1 cellular context compared by ENCODE assay signal in the genomic region with DNA sequence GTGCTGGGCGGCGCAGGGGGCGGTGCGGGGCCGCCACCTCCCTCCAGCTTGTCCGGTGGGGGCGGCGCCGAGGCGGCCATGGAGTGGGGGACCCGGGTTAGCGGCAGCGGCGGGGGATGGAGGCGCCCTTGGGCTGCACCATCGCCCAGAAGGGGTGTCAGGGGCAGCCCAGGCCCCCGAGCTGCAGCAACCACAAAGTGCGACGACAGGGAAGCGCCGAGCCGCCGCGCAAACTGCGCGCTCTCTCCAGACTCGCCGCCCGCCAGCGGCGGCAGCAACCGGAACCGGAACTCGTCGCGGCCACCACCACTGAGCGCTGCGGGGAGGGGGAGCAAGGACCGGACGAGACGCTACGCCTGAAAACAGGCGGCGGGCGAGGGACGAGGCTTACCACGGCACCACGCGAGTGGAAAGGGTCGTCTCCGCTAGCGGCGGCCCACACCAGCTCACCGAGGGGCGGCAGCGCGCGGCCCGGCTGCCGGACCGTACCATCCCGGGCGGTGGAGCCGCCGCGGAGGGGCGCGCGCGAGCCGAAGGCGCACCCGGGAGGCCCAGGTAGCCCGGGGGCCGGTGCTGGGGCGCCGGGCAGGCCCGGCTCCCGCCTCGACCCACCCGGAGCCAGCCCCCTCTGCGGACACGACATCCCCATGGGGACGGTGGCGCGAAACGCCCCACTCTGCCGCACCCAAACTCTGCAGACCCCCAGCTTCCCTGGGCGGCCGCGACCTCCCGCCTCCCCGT.
TF ChIP-seq lines count a peak whose summit lies in the region.

A gene with protein sequence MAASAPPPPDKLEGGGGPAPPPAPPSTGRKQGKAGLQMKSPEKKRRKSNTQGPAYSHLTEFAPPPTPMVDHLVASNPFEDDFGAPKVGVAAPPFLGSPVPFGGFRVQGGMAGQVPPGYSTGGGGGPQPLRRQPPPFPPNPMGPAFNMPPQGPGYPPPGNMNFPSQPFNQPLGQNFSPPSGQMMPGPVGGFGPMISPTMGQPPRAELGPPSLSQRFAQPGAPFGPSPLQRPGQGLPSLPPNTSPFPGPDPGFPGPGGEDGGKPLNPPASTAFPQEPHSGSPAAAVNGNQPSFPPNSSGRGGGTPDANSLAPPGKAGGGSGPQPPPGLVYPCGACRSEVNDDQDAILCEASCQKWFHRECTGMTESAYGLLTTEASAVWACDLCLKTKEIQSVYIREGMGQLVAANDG (minus strand): TSS at position 286 of the 741 bp plus-strand sequence. CDS start 206 bp downstream, at position 80.

TF ChIP-seq in HEK293, 187 proteins besides CTCF, POLR2A, EP300 and RAD21 (continued from another document and continues in another):
- TF ChIP-seq, protein P1, sequence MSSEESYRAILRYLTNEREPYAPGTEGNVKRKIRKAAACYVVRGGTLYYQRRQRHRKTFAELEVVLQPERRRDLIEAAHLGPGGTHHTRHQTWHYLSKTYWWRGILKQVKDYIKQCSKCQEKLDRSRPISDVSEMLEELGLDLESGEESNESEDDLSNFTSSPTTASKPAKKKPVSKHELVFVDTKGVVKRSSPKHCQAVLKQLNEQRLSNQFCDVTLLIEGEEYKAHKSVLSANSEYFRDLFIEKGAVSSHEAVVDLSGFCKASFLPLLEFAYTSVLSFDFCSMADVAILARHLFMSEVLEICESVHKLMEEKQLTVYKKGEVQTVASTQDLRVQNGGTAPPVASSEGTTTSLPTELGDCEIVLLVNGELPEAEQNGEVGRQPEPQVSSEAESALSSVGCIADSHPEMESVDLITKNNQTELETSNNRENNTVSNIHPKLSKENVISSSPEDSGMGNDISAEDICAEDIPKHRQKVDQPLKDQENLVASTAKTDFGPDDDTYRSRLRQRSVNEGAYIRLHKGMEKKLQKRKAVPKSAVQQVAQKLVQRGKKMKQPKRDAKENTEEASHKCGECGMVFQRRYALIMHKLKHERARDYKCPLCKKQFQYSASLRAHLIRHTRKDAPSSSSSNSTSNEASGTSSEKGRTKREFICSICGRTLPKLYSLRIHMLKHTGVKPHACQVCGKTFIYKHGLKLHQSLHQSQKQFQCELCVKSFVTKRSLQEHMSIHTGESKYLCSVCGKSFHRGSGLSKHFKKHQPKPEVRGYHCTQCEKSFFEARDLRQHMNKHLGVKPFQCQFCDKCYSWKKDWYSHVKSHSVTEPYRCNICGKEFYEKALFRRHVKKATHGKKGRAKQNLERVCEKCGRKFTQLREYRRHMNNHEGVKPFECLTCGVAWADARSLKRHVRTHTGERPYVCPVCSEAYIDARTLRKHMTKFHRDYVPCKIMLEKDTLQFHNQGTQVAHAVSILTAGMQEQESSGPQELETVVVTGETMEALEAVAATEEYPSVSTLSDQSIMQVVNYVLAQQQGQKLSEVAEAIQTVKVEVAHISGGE (tag by site-specific recombination; conservative IDR thresholded peaks at IDR 0.05; ENCODE audit: low read depth), result peak; percentile 93
- TF ChIP-seq, protein P2, sequence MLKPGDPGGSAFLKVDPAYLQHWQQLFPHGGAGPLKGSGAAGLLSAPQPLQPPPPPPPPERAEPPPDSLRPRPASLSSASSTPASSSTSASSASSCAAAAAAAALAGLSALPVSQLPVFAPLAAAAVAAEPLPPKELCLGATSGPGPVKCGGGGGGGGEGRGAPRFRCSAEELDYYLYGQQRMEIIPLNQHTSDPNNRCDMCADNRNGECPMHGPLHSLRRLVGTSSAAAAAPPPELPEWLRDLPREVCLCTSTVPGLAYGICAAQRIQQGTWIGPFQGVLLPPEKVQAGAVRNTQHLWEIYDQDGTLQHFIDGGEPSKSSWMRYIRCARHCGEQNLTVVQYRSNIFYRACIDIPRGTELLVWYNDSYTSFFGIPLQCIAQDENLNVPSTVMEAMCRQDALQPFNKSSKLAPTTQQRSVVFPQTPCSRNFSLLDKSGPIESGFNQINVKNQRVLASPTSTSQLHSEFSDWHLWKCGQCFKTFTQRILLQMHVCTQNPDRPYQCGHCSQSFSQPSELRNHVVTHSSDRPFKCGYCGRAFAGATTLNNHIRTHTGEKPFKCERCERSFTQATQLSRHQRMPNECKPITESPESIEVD (tag by site-specific recombination; IDR thresholded peaks at IDR 0.05), result no peak
- TF ChIP-seq ZNF514 (tag by site-specific recombination; IDR thresholded peaks at IDR 0.05), result no peak
- TF ChIP-seq, protein P3, sequence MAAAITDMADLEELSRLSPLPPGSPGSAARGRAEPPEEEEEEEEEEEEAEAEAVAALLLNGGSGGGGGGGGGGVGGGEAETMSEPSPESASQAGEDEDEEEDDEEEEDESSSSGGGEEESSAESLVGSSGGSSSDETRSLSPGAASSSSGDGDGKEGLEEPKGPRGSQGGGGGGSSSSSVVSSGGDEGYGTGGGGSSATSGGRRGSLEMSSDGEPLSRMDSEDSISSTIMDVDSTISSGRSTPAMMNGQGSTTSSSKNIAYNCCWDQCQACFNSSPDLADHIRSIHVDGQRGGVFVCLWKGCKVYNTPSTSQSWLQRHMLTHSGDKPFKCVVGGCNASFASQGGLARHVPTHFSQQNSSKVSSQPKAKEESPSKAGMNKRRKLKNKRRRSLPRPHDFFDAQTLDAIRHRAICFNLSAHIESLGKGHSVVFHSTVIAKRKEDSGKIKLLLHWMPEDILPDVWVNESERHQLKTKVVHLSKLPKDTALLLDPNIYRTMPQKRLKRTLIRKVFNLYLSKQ (tag by site-specific recombination; IDR thresholded peaks at IDR 0.05; ENCODE audit: borderline replicate concordance), result no peak
- TF ChIP-seq ZNF560 (tag by site-specific recombination; IDR thresholded peaks at IDR 0.05; ENCODE audit: borderline replicate concordance), result no peak
- no peak for TF ChIP-seq ZNF610 (tag by site-specific recombination; IDR thresholded peaks at IDR 0.05; ENCODE audit: borderline replicate concordance)
- TF ChIP-seq ZNF248 (tag by site-specific recombination; IDR thresholded peaks at IDR 0.05), result no peak
- no peak for TF ChIP-seq ZNF654 (tag by site-specific recombination; IDR thresholded peaks at IDR 0.05; ENCODE audit: low read depth)
- TF ChIP-seq ZNF658 (tag by site-specific recombination; IDR thresholded peaks at IDR 0.05), result no peak
- peak; percentile 57; the same call in 1 of the 2 replicates for TF ChIP-seq ZNF843 (tag by site-specific recombination; IDR thresholded peaks at IDR 0.05)
- no peak for TF ChIP-seq HOXC10 (CRISPR knock-in tag; IDR thresholded peaks at IDR 0.05)
- no peak for TF ChIP-seq ZNF701 (tag by site-specific recombination; IDR thresholded peaks at IDR 0.05)
- TF ChIP-seq ZNF677 (tag by site-specific recombination; IDR thresholded peaks at IDR 0.05), result no peak
- no peak for TF ChIP-seq ZNF10 (tag by site-specific recombination; IDR thresholded peaks at IDR 0.05)
- no peak for TF ChIP-seq ZNF133 (tag by site-specific recombination; IDR thresholded peaks at IDR 0.05)
- TF ChIP-seq, protein P4, sequence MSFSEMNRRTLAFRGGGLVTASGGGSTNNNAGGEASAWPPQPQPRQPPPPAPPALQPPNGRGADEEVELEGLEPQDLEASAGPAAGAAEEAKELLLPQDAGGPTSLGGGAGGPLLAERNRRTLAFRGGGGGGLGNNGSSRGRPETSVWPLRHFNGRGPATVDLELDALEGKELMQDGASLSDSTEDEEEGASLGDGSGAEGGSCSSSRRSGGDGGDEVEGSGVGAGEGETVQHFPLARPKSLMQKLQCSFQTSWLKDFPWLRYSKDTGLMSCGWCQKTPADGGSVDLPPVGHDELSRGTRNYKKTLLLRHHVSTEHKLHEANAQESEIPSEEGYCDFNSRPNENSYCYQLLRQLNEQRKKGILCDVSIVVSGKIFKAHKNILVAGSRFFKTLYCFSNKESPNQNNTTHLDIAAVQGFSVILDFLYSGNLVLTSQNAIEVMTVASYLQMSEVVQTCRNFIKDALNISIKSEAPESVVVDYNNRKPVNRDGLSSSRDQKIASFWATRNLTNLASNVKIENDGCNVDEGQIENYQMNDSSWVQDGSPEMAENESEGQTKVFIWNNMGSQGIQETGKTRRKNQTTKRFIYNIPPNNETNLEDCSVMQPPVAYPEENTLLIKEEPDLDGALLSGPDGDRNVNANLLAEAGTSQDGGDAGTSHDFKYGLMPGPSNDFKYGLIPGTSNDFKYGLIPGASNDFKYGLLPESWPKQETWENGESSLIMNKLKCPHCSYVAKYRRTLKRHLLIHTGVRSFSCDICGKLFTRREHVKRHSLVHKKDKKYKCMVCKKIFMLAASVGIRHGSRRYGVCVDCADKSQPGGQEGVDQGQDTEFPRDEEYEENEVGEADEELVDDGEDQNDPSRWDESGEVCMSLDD (tag by site-specific recombination; IDR thresholded peaks at IDR 0.05), result peak; percentile 74; the same call in 1 of the 2 replicates
- TF ChIP-seq HOXA7 (CRISPR knock-in tag; IDR thresholded peaks at IDR 0.05; ENCODE audit: borderline replicate concordance), result no peak
- TF ChIP-seq ZNF416 (tag by site-specific recombination; IDR thresholded peaks at IDR 0.05), result no peak
- no peak for TF ChIP-seq ZNF558 (tag by site-specific recombination; IDR thresholded peaks at IDR 0.05)
- TF ChIP-seq, protein P5, sequence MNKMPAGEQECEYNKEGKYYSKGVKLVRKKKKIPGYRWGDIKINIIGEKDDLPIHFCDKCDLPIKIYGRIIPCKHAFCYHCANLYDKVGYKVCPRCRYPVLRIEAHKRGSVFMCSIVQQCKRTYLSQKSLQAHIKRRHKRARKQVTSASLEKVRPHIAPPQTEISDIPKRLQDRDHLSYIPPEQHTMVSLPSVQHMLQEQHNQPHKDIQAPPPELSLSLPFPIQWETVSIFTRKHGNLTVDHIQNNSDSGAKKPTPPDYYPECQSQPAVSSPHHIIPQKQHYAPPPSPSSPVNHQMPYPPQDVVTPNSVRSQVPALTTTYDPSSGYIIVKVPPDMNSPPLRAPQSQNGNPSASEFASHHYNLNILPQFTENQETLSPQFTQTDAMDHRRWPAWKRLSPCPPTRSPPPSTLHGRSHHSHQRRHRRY (tag by site-specific recombination; IDR thresholded peaks at IDR 0.05), result no peak
- TF ChIP-seq, protein P6, sequence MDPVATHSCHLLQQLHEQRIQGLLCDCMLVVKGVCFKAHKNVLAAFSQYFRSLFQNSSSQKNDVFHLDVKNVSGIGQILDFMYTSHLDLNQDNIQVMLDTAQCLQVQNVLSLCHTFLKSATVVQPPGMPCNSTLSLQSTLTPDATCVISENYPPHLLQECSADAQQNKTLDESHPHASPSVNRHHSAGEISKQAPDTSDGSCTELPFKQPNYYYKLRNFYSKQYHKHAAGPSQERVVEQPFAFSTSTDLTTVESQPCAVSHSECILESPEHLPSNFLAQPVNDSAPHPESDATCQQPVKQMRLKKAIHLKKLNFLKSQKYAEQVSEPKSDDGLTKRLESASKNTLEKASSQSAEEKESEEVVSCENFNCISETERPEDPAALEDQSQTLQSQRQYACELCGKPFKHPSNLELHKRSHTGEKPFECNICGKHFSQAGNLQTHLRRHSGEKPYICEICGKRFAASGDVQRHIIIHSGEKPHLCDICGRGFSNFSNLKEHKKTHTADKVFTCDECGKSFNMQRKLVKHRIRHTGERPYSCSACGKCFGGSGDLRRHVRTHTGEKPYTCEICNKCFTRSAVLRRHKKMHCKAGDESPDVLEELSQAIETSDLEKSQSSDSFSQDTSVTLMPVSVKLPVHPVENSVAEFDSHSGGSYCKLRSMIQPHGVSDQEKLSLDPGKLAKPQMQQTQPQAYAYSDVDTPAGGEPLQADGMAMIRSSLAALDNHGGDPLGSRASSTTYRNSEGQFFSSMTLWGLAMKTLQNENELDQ (tag by site-specific recombination; IDR thresholded peaks at IDR 0.05; ENCODE audit: low read depth), result no peak
- no peak for TF ChIP-seq ZNF555 (tag by site-specific recombination; conservative IDR thresholded peaks at IDR 0.05)
- no peak for TF ChIP-seq ZNF549 (tag by site-specific recombination; IDR thresholded peaks at IDR 0.05)
- TF ChIP-seq ZNF266 (tag by site-specific recombination; IDR thresholded peaks at IDR 0.05; ENCODE audit: low read depth), result no peak
- TF ChIP-seq YY2 (tag by site-specific recombination; IDR thresholded peaks at IDR 0.05), result peak; percentile 77
- TF ChIP-seq, protein P7, sequence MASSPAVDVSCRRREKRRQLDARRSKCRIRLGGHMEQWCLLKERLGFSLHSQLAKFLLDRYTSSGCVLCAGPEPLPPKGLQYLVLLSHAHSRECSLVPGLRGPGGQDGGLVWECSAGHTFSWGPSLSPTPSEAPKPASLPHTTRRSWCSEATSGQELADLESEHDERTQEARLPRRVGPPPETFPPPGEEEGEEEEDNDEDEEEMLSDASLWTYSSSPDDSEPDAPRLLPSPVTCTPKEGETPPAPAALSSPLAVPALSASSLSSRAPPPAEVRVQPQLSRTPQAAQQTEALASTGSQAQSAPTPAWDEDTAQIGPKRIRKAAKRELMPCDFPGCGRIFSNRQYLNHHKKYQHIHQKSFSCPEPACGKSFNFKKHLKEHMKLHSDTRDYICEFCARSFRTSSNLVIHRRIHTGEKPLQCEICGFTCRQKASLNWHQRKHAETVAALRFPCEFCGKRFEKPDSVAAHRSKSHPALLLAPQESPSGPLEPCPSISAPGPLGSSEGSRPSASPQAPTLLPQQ (tag by site-specific recombination; IDR thresholded peaks at IDR 0.05), result peak; percentile 82
- peak; percentile 97 for TF ChIP-seq KLF9 (tag by site-specific recombination; IDR thresholded peaks at IDR 0.05; ENCODE audit: low read depth)
- TF ChIP-seq, protein P8, sequence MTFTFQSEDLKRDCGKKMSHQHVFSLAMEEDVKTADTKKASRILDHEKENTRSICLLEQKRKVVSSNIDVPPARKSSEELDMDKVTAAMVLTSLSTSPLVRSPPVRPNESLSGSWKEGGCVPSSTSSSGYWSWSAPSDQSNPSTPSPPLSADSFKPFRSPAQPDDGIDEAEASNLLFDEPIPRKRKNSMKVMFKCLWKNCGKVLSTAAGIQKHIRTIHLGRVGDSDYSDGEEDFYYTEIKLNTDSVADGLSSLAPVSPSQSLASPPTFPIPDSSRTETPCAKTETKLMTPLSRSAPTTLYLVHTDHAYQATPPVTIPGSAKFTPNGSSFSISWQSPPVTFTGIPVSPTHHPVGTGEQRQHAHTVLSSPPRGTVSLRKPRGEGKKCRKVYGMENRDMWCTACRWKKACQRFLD (tag by site-specific recombination; IDR thresholded peaks at IDR 0.05), result no peak
- TF ChIP-seq OSR2 (tag by site-specific recombination; IDR thresholded peaks at IDR 0.05), result no peak
- TF ChIP-seq ZNF132 (tag by site-specific recombination; IDR thresholded peaks at IDR 0.05; ENCODE audit: borderline replicate concordance), result no peak
- TF ChIP-seq, protein P9, sequence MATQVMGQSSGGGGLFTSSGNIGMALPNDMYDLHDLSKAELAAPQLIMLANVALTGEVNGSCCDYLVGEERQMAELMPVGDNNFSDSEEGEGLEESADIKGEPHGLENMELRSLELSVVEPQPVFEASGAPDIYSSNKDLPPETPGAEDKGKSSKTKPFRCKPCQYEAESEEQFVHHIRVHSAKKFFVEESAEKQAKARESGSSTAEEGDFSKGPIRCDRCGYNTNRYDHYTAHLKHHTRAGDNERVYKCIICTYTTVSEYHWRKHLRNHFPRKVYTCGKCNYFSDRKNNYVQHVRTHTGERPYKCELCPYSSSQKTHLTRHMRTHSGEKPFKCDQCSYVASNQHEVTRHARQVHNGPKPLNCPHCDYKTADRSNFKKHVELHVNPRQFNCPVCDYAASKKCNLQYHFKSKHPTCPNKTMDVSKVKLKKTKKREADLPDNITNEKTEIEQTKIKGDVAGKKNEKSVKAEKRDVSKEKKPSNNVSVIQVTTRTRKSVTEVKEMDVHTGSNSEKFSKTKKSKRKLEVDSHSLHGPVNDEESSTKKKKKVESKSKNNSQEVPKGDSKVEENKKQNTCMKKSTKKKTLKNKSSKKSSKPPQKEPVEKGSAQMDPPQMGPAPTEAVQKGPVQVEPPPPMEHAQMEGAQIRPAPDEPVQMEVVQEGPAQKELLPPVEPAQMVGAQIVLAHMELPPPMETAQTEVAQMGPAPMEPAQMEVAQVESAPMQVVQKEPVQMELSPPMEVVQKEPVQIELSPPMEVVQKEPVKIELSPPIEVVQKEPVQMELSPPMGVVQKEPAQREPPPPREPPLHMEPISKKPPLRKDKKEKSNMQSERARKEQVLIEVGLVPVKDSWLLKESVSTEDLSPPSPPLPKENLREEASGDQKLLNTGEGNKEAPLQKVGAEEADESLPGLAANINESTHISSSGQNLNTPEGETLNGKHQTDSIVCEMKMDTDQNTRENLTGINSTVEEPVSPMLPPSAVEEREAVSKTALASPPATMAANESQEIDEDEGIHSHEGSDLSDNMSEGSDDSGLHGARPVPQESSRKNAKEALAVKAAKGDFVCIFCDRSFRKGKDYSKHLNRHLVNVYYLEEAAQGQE (tag by site-specific recombination; IDR thresholded peaks at IDR 0.05), result no peak
- no peak for TF ChIP-seq ZNF114 (tag by site-specific recombination; IDR thresholded peaks at IDR 0.05)
